In genomic region chr5:176916337-176916736, GRCh38 we compare ENCODE assay signal across 20 cellular contexts. TPM values are rescaled to one million over a fixed set of nuclear protein-coding genes. Genes with fewer than 3 reads are reported as not detected.
A peak's percentile ranks its signal among the peaks of the same experiment; 100 is the strongest.
DNase-seq lines count a peak whose midpoint lies in the region; ATAC-seq and TF ChIP-seq lines count a peak whose summit lies in the region.
"Had no signal": no experiment of that assay in that cellular context is flagged by ENCODE, and none has a peak within 500 bp of the region (broad histone marks: within the 10 kb centered on the region; RNA-seq: fewer than 3 reads in every experiment).

No MANE protein-coding gene starts in this region.

- H3K4me1 ChIP-seq in endodermal cell (ENCODE audit: control insufficient read depth, insufficient read depth, low read length): peaks cover 16% of the 10 kb centered on the region
- H3K4me1 ChIP-seq: A549 had no signal

- DNase-seq in activated CD8-positive, alpha-beta T cell treated with anti-CD3 and anti-CD28 coated beads for 36 hours: no peak
- no peak for DNase-seq in activated CD8-positive, alpha-beta T cell treated with anti-CD3 and anti-CD28 coated beads, Interleukin-2, amount 10 ng/mL, durations not matched to agents 7 days and 5 days
- DNase-seq in NCI-H2029 treated with DMSO at 0.1 percent for 48 hours (lab: John Stamatoyannopoulos, UW): peak; percentile 90
- no peak for DNase-seq in T-helper 17 cell
- peak; percentile 31 for DNase-seq in renal cortical epithelial cell (ENCODE audit: low read depth)
- no peak for DNase-seq in endodermal cell
- DNase-seq: GOT3, HFFc6, KBM-7, NCI-H1092 treated with DMSO at 0.1 percent for 48 hours, NCI-H446, NCI-H748 treated with DMSO at 0.1 percent for 48 hours, RPMI8226, T-helper 1 cell had no signal

- peaks cover 17% of the 10 kb centered on the region for H3K36me3 ChIP-seq in endodermal cell (ENCODE audit: control insufficient read depth, insufficient read depth, low read length)

- no peaks in the 10 kb centered on the region for H3K9me3 Mint-ChIP-seq in activated CD8-positive, alpha-beta T cell treated with anti-CD3 and anti-CD28 coated beads for 36 hours
- no peaks in the 10 kb centered on the region for H3K9me3 Mint-ChIP-seq in activated CD8-positive, alpha-beta T cell treated with anti-CD3 and anti-CD28 coated beads, Interleukin-2, amount 10 ng/mL, durations not matched to agents 7 days and 5 days (ENCODE audit: insufficient read depth)
- H3K9me3 Mint-ChIP-seq in endodermal cell: no peaks in the 10 kb centered on the region
- H3K9me3 Mint-ChIP-seq: HFFc6 had no signal

- H3K27ac Mint-ChIP-seq in activated CD8-positive, alpha-beta T cell treated with anti-CD3 and anti-CD28 coated beads for 36 hours: peak overlapping the region; percentile 21
- no peak overlapping the region for H3K27ac Mint-ChIP-seq in activated CD8-positive, alpha-beta T cell treated with anti-CD3 and anti-CD28 coated beads, Interleukin-2, amount 10 ng/mL, durations not matched to agents 7 days and 5 days
- H3K27ac Mint-ChIP-seq in T-helper 17 cell (peak overlapping the region; percentile 74), endodermal cell (no peak overlapping the region)
- H3K27ac Mint-ChIP-seq: HFFc6 had no signal

- TF ChIP-seq CTCF in activated CD8-positive, alpha-beta T cell treated with anti-CD3 and anti-CD28 coated beads for 36 hours (IDR thresholded peaks at IDR 0.05): no peak
- TF ChIP-seq CTCF in endodermal cell (conservative IDR thresholded peaks at IDR 0.05): no peak

- H3K9ac ChIP-seq in endodermal cell (ENCODE audit: extremely low read depth, low read length, poor library complexity, severe bottlenecking): no peak overlapping the region

- no peaks in the 10 kb centered on the region for H3K27me3 Mint-ChIP-seq in activated CD8-positive, alpha-beta T cell treated with anti-CD3 and anti-CD28 coated beads for 36 hours
- H3K27me3 Mint-ChIP-seq in activated CD8-positive, alpha-beta T cell treated with anti-CD3 and anti-CD28 coated beads, Interleukin-2, amount 10 ng/mL, durations not matched to agents 7 days and 5 days (ENCODE audit: low read depth): no peaks in the 10 kb centered on the region
- H3K27me3 Mint-ChIP-seq in T-helper 17 cell: no peaks in the 10 kb centered on the region
- no peaks in the 10 kb centered on the region for H3K27me3 Mint-ChIP-seq in endodermal cell (ENCODE audit: insufficient read depth)

- H3K4me3 Mint-ChIP-seq in activated CD8-positive, alpha-beta T cell treated with anti-CD3 and anti-CD28 coated beads for 36 hours: no peak overlapping the region
- H3K4me3 Mint-ChIP-seq in activated CD8-positive, alpha-beta T cell treated with anti-CD3 and anti-CD28 coated beads, Interleukin-2, amount 10 ng/mL, durations not matched to agents 7 days and 5 days: no peak overlapping the region
- no peak overlapping the region for H3K4me3 Mint-ChIP-seq in T-helper 17 cell
- H3K4me3 Mint-ChIP-seq in endodermal cell: no peak overlapping the region
- H3K4me3 Mint-ChIP-seq: HFFc6 had no signal

- peaks cover 21% of the 10 kb centered on the region for H3K4me1 Mint-ChIP-seq in activated CD8-positive, alpha-beta T cell treated with anti-CD3 and anti-CD28 coated beads for 36 hours (ENCODE audit: low read depth)
- peaks cover 11% of the 10 kb centered on the region for H3K4me1 Mint-ChIP-seq in activated CD8-positive, alpha-beta T cell treated with anti-CD3 and anti-CD28 coated beads, Interleukin-2, amount 10 ng/mL, durations not matched to agents 7 days and 5 days (ENCODE audit: low read depth)
- H3K4me1 Mint-ChIP-seq in T-helper 17 cell (peaks cover 36% of the 10 kb centered on the region), endodermal cell (peaks cover 14% of the 10 kb centered on the region)

- CTCF ChIA-PET in activated CD8-positive, alpha-beta T cell treated with anti-CD3 and anti-CD28 coated beads for 36 hours (lab: Charles Lee): no interaction called here
- CTCF ChIA-PET in activated CD8-positive, alpha-beta T cell treated with anti-CD3 and anti-CD28 coated beads, Interleukin-2, amount 10 ng/mL, durations not matched to agents 7 days and 5 days (lab: Charles Lee): interaction anchor here (0.9 kb wide), 1 partner anchor 256 kb away, joined by 3 read pairs; no protein-coding TSS in a partner anchor

- no peaks in the 10 kb centered on the region for H3K27me3 ChIP-seq in endodermal cell (ENCODE audit: control insufficient read depth, insufficient read depth, low read length, poor library complexity, severe bottlenecking)

- intact Hi-C loops in activated CD8-positive, alpha-beta T cell treated with anti-CD3 and anti-CD28 coated beads for 36 hours (cut with micrococcal nuclease): no loop called here

- POLR2A ChIA-PET in activated CD8-positive, alpha-beta T cell treated with anti-CD3 and anti-CD28 coated beads for 36 hours (lab: Charles Lee): interaction anchor here (1.0 kb wide), 1 partner anchor 17 kb away, joined by 3 read pairs; the partner anchor contains the start of gene HK3
- POLR2A ChIA-PET in activated CD8-positive, alpha-beta T cell treated with anti-CD3 and anti-CD28 coated beads, Interleukin-2, amount 10 ng/mL, durations not matched to agents 7 days and 5 days (lab: Charles Lee): interaction anchor here (0.5 kb wide), 1 partner anchor 121 kb away, joined by 6 read pairs; no protein-coding TSS in a partner anchor

- no peak overlapping the region for H3K4me3 ChIP-seq in endodermal cell (ENCODE audit: low read length)
- H3K4me3 ChIP-seq: A549 had no signal

- H3K27ac ChIP-seq in endodermal cell (ENCODE audit: low read depth, low read length): no peak overlapping the region
- H3K27ac ChIP-seq: A549, C4-2B, HL-60 had no signal

- H3K36me3 Mint-ChIP-seq in activated CD8-positive, alpha-beta T cell treated with anti-CD3 and anti-CD28 coated beads for 36 hours (ENCODE audit: low read depth): peaks cover 15% of the 10 kb centered on the region
- H3K36me3 Mint-ChIP-seq in activated CD8-positive, alpha-beta T cell treated with anti-CD3 and anti-CD28 coated beads, Interleukin-2, amount 10 ng/mL, durations not matched to agents 7 days and 5 days (ENCODE audit: low read depth): peaks cover 15% of the 10 kb centered on the region
- H3K36me3 Mint-ChIP-seq in T-helper 17 cell (ENCODE audit: low read depth): peaks cover 18% of the 10 kb centered on the region
- peaks cover 18% of the 10 kb centered on the region for H3K36me3 Mint-ChIP-seq in endodermal cell (ENCODE audit: low read depth)

- no peaks in the 10 kb centered on the region for H3K9me3 ChIP-seq in T-helper 17 cell (ENCODE audit: control insufficient read depth, low read length, poor library complexity, severe bottlenecking)
- no peaks in the 10 kb centered on the region for H3K9me3 ChIP-seq in endodermal cell (ENCODE audit: control insufficient read depth, low read length)
- H3K9me3 ChIP-seq: A549 had no signal

- no peak for ATAC-seq in activated CD8-positive, alpha-beta T cell treated with anti-CD3 and anti-CD28 coated beads for 36 hours
- no peak for ATAC-seq in activated CD8-positive, alpha-beta T cell treated with anti-CD3 and anti-CD28 coated beads, Interleukin-2, amount 10 ng/mL, durations not matched to agents 7 days and 5 days
- ATAC-seq in T-helper 17 cell (no peak), GM21528 (IDR thresholded peaks at IDR 0.05; ENCODE audit: low FRiP score, unreplicated experiment) (no peak), esophagus mucosa (no peak)
- ATAC-seq: A549 had no signal

RNA-seq across cellular contexts. Expression of gene HK3, which starts 17.2 kb away (rescaled TPM):
- total RNA-seq in activated CD8-positive, alpha-beta T cell treated with anti-CD3 and anti-CD28 coated beads for 36 hours: not detected
- not detected for total RNA-seq in activated CD8-positive, alpha-beta T cell treated with anti-CD3 and anti-CD28 coated beads, Interleukin-2, amount 10 ng/mL, durations not matched to agents 7 days and 5 days
- total RNA-seq in T-helper 17 cell: 1 to 10 TPM; 1.2 to 4.6 TPM
- 0.05 and 0.17 TPM in 2 replicates for total RNA-seq in renal cortical epithelial cell
- total RNA-seq in endodermal cell: under 1 TPM in 1 of 2 donors, not detected in 1; 0.55 TPM
- not detected for polyA plus RNA-seq in endodermal cell (2013, experiment 1 of 2)
- not detected for polyA plus RNA-seq in endodermal cell (2013, experiment 2 of 2)
- total RNA-seq in esophagus mucosa: 1.4 TPM
- total RNA-seq: HFFc6, MCF 10A had no signal

Comparison
In these comparisons a context has a peak if more than half of its experiments do, and no peak if none do; other contexts are left out.
1. H3K27ac Mint-ChIP-seq: peak in activated CD8-positive, alpha-beta T cell treated with anti-CD3 and anti-CD28 coated beads for 36 hours (single experiment) and T-helper 17 cell (single experiment); none in activated CD8-positive, alpha-beta T cell treated with anti-CD3 and anti-CD28 coated beads, Interleukin-2, amount 10 ng/mL, durations not matched to agents 7 days and 5 days (single experiment) and endodermal cell (single experiment).
2. DNase-seq: peak in NCI-H2029 treated with DMSO at 0.1 percent for 48 hours (single experiment) and renal cortical epithelial cell (single experiment); none in activated CD8-positive, alpha-beta T cell treated with anti-CD3 and anti-CD28 coated beads for 36 hours (single experiment), activated CD8-positive, alpha-beta T cell treated with anti-CD3 and anti-CD28 coated beads, Interleukin-2, amount 10 ng/mL, durations not matched to agents 7 days and 5 days (single experiment), T-helper 17 cell (0 of 3) and endodermal cell (single experiment).